16 cellular contexts compared by ENCODE assay signal in the genomic region with DNA sequence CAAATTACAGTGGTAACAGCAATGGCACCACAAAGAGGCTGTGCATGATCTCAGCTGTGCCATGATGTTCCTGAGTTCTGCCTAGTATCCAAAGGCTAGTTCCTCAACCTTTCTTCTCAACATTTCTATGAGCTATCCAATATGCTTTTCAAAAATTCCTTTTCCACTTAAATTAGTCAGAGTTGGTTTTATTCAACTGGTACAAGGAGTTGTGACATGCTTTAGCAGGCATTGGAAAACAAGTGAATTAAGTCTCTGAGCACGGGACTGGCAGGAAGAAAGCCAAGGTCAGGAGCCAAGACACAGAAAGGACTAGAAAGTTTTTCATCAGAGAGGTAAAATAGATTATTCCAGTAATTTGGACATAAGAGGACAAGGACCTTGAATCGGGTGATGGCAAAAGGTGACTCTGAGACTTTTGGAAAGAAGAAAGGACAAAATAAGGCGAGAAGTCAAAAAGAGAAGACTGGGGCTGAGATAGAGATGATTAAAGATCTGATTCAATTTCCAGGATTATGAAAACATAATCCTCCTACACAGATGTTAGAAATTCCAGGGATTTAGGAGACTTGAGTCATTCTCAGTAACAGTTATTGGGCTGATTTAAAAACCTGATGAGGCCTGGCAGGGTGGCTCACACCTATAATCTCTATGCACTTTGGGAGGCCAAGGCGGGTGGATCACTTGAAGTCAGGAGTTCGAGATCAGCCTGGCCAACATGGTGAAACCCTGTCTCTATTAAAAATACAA. TPM values are rescaled to one million over a fixed set of nuclear protein-coding genes. Genes with fewer than 3 reads are reported as not detected.
DNase-seq lines count a peak whose midpoint lies in the region; ATAC-seq, FAIRE-seq and TF ChIP-seq lines count a peak whose summit lies in the region.
"Had no signal": no experiment of that assay in that cellular context is flagged by ENCODE, and none has a peak within 500 bp of the region (broad histone marks: within the 10 kb centered on the region; RNA-seq: fewer than 3 reads in every experiment).

No MANE protein-coding gene starts in this region.

- no peak for FAIRE-seq in urothelium cell line (lab: Jason Lieb, UNC)
- FAIRE-seq: RCC 7860 had no signal

- no peaks in the 10 kb centered on the region for H3K27me3 ChIP-seq in gastrocnemius medialis

- TF ChIP-seq CTCF in endothelial cell (IDR thresholded peaks at IDR 0.05; ENCODE audit: unreplicated experiment) = no peak
- TF ChIP-seq CTCF in retinal pigment epithelial cell (conservative IDR thresholded peaks at IDR 0.05; ENCODE audit: low read depth, low read length) = no peak
- no peak for TF ChIP-seq CTCF in gastrocnemius medialis (IDR thresholded peaks at IDR 0.05 in 4 of 5, conservative IDR thresholded peaks at IDR 0.05 in 1 of 5)

- peak overlapping the region; percentile 22 for H3K4me3 Mint-ChIP-seq in endothelial cell (ENCODE audit: unreplicated experiment)
- H3K4me3 Mint-ChIP-seq: activated CD8-positive, alpha-beta T cell treated with anti-CD3 and anti-CD28 coated beads, Interleukin-2, amount 10 ng/mL, durations not matched to agents 7 days and 5 days had no signal

- DNase-seq in GM03348 (ENCODE audit: low spot score) = peak; percentile 61
- peak; percentile 42 for DNase-seq in NCI-H226
- DNase-seq in endothelial cell (ENCODE audit: low spot score) = no peak
- peak; percentile 67 for DNase-seq in retinal pigment epithelial cell (ENCODE audit: low read depth)
- no peak for DNase-seq in gastrocnemius medialis
- DNase-seq in DMS 273 treated with DMSO at 0.1 percent for 48 hours (lab: John Stamatoyannopoulos, UW) = no peak
- DNase-seq in urothelium cell line (ENCODE audit: low spot score) = no peak
- DNase-seq in DMS79 treated with DMSO at 0.1 percent for 48 hours (lab: John Stamatoyannopoulos, UW) = no peak
- DNase-seq: activated CD8-positive, alpha-beta T cell treated with anti-CD3 and anti-CD28 coated beads, Interleukin-2, amount 10 ng/mL, durations not matched to agents 7 days and 5 days; activated naive CD4-positive, alpha-beta T cell treated with Interleukin-2 at 50 U/mL for 16 hours; NCI-H1417; NCI-H510A treated with DMSO at 0.1 percent for 48 hours; T-helper 9 cell had no signal

- intact Hi-C loops in gastrocnemius medialis (cut with DNase I; ENCODE audit: low total_unique reads) = no loop called here

- no peaks in the 10 kb centered on the region for H3K4me1 Mint-ChIP-seq in endothelial cell (ENCODE audit: unreplicated experiment)

- peaks cover 28% of the 10 kb centered on the region for H3K36me3 Mint-ChIP-seq in endothelial cell (ENCODE audit: low read depth, unreplicated experiment)

- no peak for ATAC-seq in gastrocnemius medialis
- ATAC-seq: activated CD8-positive, alpha-beta T cell treated with anti-CD3 and anti-CD28 coated beads, Interleukin-2, amount 10 ng/mL, durations not matched to agents 7 days and 5 days; esophagus mucosa had no signal

- H3K27ac Mint-ChIP-seq in endothelial cell (ENCODE audit: unreplicated experiment) = no peak overlapping the region
- H3K27ac Mint-ChIP-seq: activated CD8-positive, alpha-beta T cell treated with anti-CD3 and anti-CD28 coated beads, Interleukin-2, amount 10 ng/mL, durations not matched to agents 7 days and 5 days had no signal

- in situ Hi-C loops in gastrocnemius medialis (cut with MboI; ENCODE audit: low sequenced_read_pairs in 4 of 4) = no loop called here

- H3K36me3 ChIP-seq in gastrocnemius medialis = peaks cover 4 to 86% of the 10 kb centered on the region in 2 donors

- no peak for TF ChIP-seq POLR2A in gastrocnemius medialis (IDR thresholded peaks at IDR 0.05)

- no peaks in the 10 kb centered on the region for H3K9me3 Mint-ChIP-seq in endothelial cell (ENCODE audit: unreplicated experiment)

- H3K4me3 ChIP-seq in retinal pigment epithelial cell (ENCODE audit: low read length) (no peak overlapping the region), gastrocnemius medialis (no peak overlapping the region)
- H3K4me3 ChIP-seq: lung had no signal

- no peaks in the 10 kb centered on the region for H3K4me1 ChIP-seq in gastrocnemius medialis

- H3K27me3 Mint-ChIP-seq in endothelial cell (ENCODE audit: unreplicated experiment) = no peaks in the 10 kb centered on the region

- no peak overlapping the region for H3K27ac ChIP-seq in gastrocnemius medialis

- no peaks in the 10 kb centered on the region for H3K9me3 ChIP-seq in gastrocnemius medialis

RNA-seq across cellular contexts. Expression of gene PBRM1, which starts 36.1 kb away (rescaled TPM):
- total RNA-seq in endothelial cell (ENCODE audit: unreplicated experiment) (68.7 TPM), gastrocnemius medialis (10 to 100 TPM; 22.9 to 45.2 (median 27.5) TPM)

RNA-seq across cellular contexts. Expression of gene GNL3, which starts 36.2 kb away (rescaled TPM):
- total RNA-seq in endothelial cell (ENCODE audit: unreplicated experiment) = 50.0 TPM
- 100 to 1,000 TPM in 1 of 4 donors, 10 to 100 TPM in 3; 67.6 to 108 (median 94.2) TPM for total RNA-seq in gastrocnemius medialis

RNA-seq across cellular contexts. Expression of gene GLT8D1, which starts 56.0 kb away (rescaled TPM):
- 54.7 TPM for total RNA-seq in endothelial cell (ENCODE audit: unreplicated experiment)
- total RNA-seq in gastrocnemius medialis = 10 to 100 TPM; 15.6 to 39.6 (median 27.5) TPM

RNA-seq across cellular contexts. Expression of gene SPCS1, which starts 56.3 kb away (rescaled TPM):
- total RNA-seq in endothelial cell (ENCODE audit: unreplicated experiment) (83.9 TPM), gastrocnemius medialis (100 to 1,000 TPM; 152 to 188 (median 162) TPM)

Comparison
In these comparisons a context has a peak if more than half of its experiments do, and no peak if none do; other contexts are left out.
1. DNase-seq: peak in GM03348 (single experiment), NCI-H226 (single experiment) and retinal pigment epithelial cell (single experiment); none in endothelial cell (single experiment), gastrocnemius medialis (0 of 2), DMS 273 treated with DMSO at 0.1 percent for 48 hours (single experiment), urothelium cell line (single experiment) and DMS79 treated with DMSO at 0.1 percent for 48 hours (single experiment).